Comparison of ENCODE assay signal across 19 cellular contexts in genomic region chr2:181771355-181771754, GRCh38.
A peak's percentile ranks its signal among the peaks of the same experiment; 100 is the strongest.
DNase-seq lines count a peak whose midpoint lies in the region; TF ChIP-seq lines count a peak whose summit lies in the region.
"Had no signal": no experiment of that assay in that cellular context is flagged by ENCODE, and none has a peak within 500 bp of the region (broad histone marks: within the 10 kb centered on the region; RNA-seq: fewer than 3 reads in every experiment).

No MANE protein-coding gene starts in this region.

- no peak overlapping the region for H3K4me3 ChIP-seq in AG10803 (ENCODE audit: low read length)
- no peak overlapping the region for H3K4me3 ChIP-seq in LNCaP clone FGC (ENCODE audit: low read depth, low read length)
- H3K4me3 ChIP-seq in fibroblast of lung (replicated peaks in 1 of 4; ENCODE audit: control extremely low read depth in 1 of 4, insufficient read depth in 1 of 4, low read depth in 3 of 4, low read length in 4 of 4) = no peak overlapping the region
- H3K4me3 ChIP-seq in skeletal muscle cell (ENCODE audit: low read depth, low read length) = no peak overlapping the region
- H3K4me3 ChIP-seq: BLaER1 treated with 17β-estradiol and CSF1 and Interleukin-3, amounts not matched to agents 10 nM and 100 nM; SJSA1 had no signal

- no peaks in the 10 kb centered on the region for H4K20me1 ChIP-seq in fibroblast of lung (ENCODE audit: control insufficient read depth, extremely low read depth, insufficient read depth, low read length)
- H4K20me1 ChIP-seq: BLaER1 treated with 17β-estradiol and CSF1 and Interleukin-3, amounts not matched to agents 10 nM and 100 nM had no signal

- DNase-seq in AG10803 (ENCODE audit: low read depth) (peak; percentile 42), LNCaP clone FGC (ENCODE audit: low read depth) (peak; percentile 82), fibroblast of lung (ENCODE audit: low read depth in 2 of 2) (peak in 1 of 2 donors; percentile 16), skeletal muscle cell (ENCODE audit: low read depth) (peak; percentile 16), RPMI8226 (no peak), NCI-H82 (lab: John Stamatoyannopoulos, UW) (no peak)
- DNase-seq in activated CD4-positive, alpha-beta T cell treated with anti-CD3 and anti-CD28 coated beads, Interleukin-2, amount 50 U/mL, for 48 hours = no peak
- DNase-seq: AML-193; CD4-positive, alpha-beta T cell; H7; MV-4-11; NCI-H2029; NCI-H2171; NCI-H226; NCI-H510A treated with DMSO at 0.1 percent for 48 hours; Right ventricle myocardium superior; T-cell had no signal

- no peak for TF ChIP-seq CTCF in AG10803 (conservative IDR thresholded peaks at IDR 0.05; ENCODE audit: low read length)
- TF ChIP-seq CTCF in LNCaP clone FGC (IDR thresholded peaks at IDR 0.05; ENCODE audit: control insufficient read depth, extremely low read depth, insufficient read depth) = no peak
- TF ChIP-seq CTCF in fibroblast of lung (conservative IDR thresholded peaks at IDR 0.05 in 1 of 2, IDR thresholded peaks at IDR 0.05 in 1 of 2; ENCODE audit: low read depth in 1 of 2, low read length in 2 of 2) = no peak

- no peak overlapping the region for H3K27ac ChIP-seq in fibroblast of lung (ENCODE audit: insufficient read depth, low read length)
- H3K27ac ChIP-seq: BLaER1 treated with 17β-estradiol and CSF1 and Interleukin-3, amounts not matched to agents 10 nM and 100 nM; SJSA1 had no signal

- H3K4me1 ChIP-seq in fibroblast of lung (ENCODE audit: control insufficient read depth, extremely low read depth, insufficient read depth, low read length) = no peaks in the 10 kb centered on the region

- H3K27me3 ChIP-seq in fibroblast of lung (ENCODE audit: control insufficient read depth, insufficient read depth, low read length) = no peaks in the 10 kb centered on the region
- H3K27me3 ChIP-seq: BLaER1 treated with 17β-estradiol and CSF1 and Interleukin-3, amounts not matched to agents 10 nM and 100 nM; SJSA1 had no signal

- no peak overlapping the region for H3K9ac ChIP-seq in fibroblast of lung (ENCODE audit: insufficient read depth, low read length)
- H3K9ac ChIP-seq: BLaER1 treated with 17β-estradiol and CSF1 and Interleukin-3, amounts not matched to agents 10 nM and 100 nM had no signal

- H3K79me2 ChIP-seq in fibroblast of lung (ENCODE audit: control insufficient read depth, insufficient read depth, low read length) = no peaks in the 10 kb centered on the region

- H3K4me2 ChIP-seq in fibroblast of lung (ENCODE audit: extremely low read depth, insufficient read depth, low read length) = no peak overlapping the region
- H3K4me2 ChIP-seq: BLaER1 treated with 17β-estradiol and CSF1 and Interleukin-3, amounts not matched to agents 10 nM and 100 nM had no signal

- no peaks in the 10 kb centered on the region for H3K9me3 ChIP-seq in fibroblast of lung (ENCODE audit: control insufficient read depth, insufficient read depth, low read depth, low read length)
- H3K9me3 ChIP-seq: SJSA1 had no signal

- H3K36me3 ChIP-seq in fibroblast of lung (ENCODE audit: control insufficient read depth, insufficient read depth, low read length) = no peaks in the 10 kb centered on the region
- H3K36me3 ChIP-seq: BLaER1 treated with 17β-estradiol and CSF1 and Interleukin-3, amounts not matched to agents 10 nM and 100 nM; SJSA1 had no signal

- H2AFZ ChIP-seq in fibroblast of lung (ENCODE audit: low read length) = peak overlapping the region; percentile 8

Comparison
In these comparisons a context has a peak if more than half of its experiments do, and no peak if none do; other contexts are left out.
1. DNase-seq: peak in AG10803 (single experiment), LNCaP clone FGC (single experiment) and skeletal muscle cell (single experiment); none in RPMI8226 (single experiment), NCI-H82 (single experiment) and activated CD4-positive, alpha-beta T cell treated with anti-CD3 and anti-CD28 coated beads, Interleukin-2, amount 50 U/mL, for 48 hours (0 of 2).